Comparison of ENCODE assay signal across 8 cellular contexts in genomic region chr1:32716312-32717126, GRCh38. TPM values are rescaled to one million over a fixed set of nuclear protein-coding genes. Genes with fewer than 3 reads are reported as not detected.
A peak's percentile ranks its signal among the peaks of the same experiment; 100 is the strongest.
DNase-seq lines count a peak whose midpoint lies in the region; ATAC-seq and TF ChIP-seq lines count a peak whose summit lies in the region.

No MANE protein-coding gene starts in this region.

- peak; percentile 46 for ATAC-seq in HG02588 (IDR thresholded peaks at IDR 0.05; ENCODE audit: unreplicated experiment)
- peak; percentile 40 to 78 (median 56) for ATAC-seq in heart right ventricle

- no peak overlapping the region for H3K27ac ChIP-seq in heart right ventricle
- no peak overlapping the region for H3K27ac ChIP-seq in skeletal muscle tissue (ENCODE audit: low read depth, low read length)

- peak overlapping the region in 2 of 3 donors; percentile 21 to 40 for H3K9ac ChIP-seq in skeletal muscle tissue (ENCODE audit: low read depth in 1 of 3, low read length in 3 of 3)

- H3K4me1 ChIP-seq in heart right ventricle, result peaks cover 0 to 9% (median 0%) of the 10 kb centered on the region in 9 donors
- peaks cover 0 to 8% (median 5%) of the 10 kb centered on the region in 3 donors for H3K4me1 ChIP-seq in skeletal muscle tissue (ENCODE audit: control insufficient read depth in 3 of 3, insufficient read depth in 3 of 3, low read length in 3 of 3)

- H3K36me3 ChIP-seq in heart right ventricle (no peaks in the 10 kb centered on the region), skeletal muscle tissue (ENCODE audit: control insufficient read depth in 3 of 3, insufficient read depth in 3 of 3, low read length in 3 of 3) (no peaks in the 10 kb centered on the region)

- H3K27ac Mint-ChIP-seq in Calu3 (ENCODE audit: unreplicated experiment), result peak overlapping the region; percentile 75

- H3K9me3 ChIP-seq in heart right ventricle (no peaks in the 10 kb centered on the region), skeletal muscle tissue (ENCODE audit: control insufficient read depth in 3 of 3, low read length in 3 of 3) (no peaks in the 10 kb centered on the region)

- H3K36me3 Mint-ChIP-seq in Calu3 (ENCODE audit: insufficient read depth, unreplicated experiment), result peaks cover 8% of the 10 kb centered on the region

- H3K9me3 Mint-ChIP-seq in Calu3 (ENCODE audit: low read depth, unreplicated experiment), result no peaks in the 10 kb centered on the region

- no peak for TF ChIP-seq CTCF in Calu3 (IDR thresholded peaks at IDR 0.05; ENCODE audit: unreplicated experiment)
- no peak for TF ChIP-seq CTCF in heart right ventricle (IDR thresholded peaks at IDR 0.05)

- H3K4me3 ChIP-seq in heart right ventricle (no peak overlapping the region), skeletal muscle tissue (ENCODE audit: low read length in 3 of 3) (no peak overlapping the region)

- no peaks in the 10 kb centered on the region for H3K27me3 Mint-ChIP-seq in Calu3 (ENCODE audit: unreplicated experiment)

- peak overlapping the region; percentile 10 for H3K4me3 Mint-ChIP-seq in Calu3 (ENCODE audit: low read depth, unreplicated experiment)

- BruUV-seq in Calu3 (replicated peaks; lab: Mats Ljungman, UMichigan), result no TSS peak

- DNase-seq in Calu3, result peak; percentile 99
- DNase-seq in NCI-H345 treated with DMSO at 0.1 percent for 48 hours (lab: John Stamatoyannopoulos, UW; ENCODE audit: unreplicated experiment), result peak; percentile 87
- peak; percentile 18 to 23 for DNase-seq in activated CD4-positive, alpha-beta T cell treated with anti-CD3 and anti-CD28 coated beads, Interleukin-2, amount 50 U/mL, for 4 hours
- peak in 1 of 2 donors; percentile 57 for DNase-seq in heart right ventricle
- no peak for DNase-seq in RKO (ENCODE audit: low spot score)
- no peak for DNase-seq in midbrain (lab: John Stamatoyannopoulos, UW)

- H3K4me1 Mint-ChIP-seq in Calu3 (ENCODE audit: low read depth, unreplicated experiment), result peaks cover 21% of the 10 kb centered on the region

- CTCF ChIA-PET in Calu3 (lab: Charles Lee), result interaction anchor here (1.0 to 1.9 kb wide), 2 partner anchors 37 to 56 kb away, joined by 6 to 7 read pairs; no protein-coding TSS in a partner anchor

- intact Hi-C loops in Calu3 (cut with micrococcal nuclease; ENCODE audit: unreplicated experiment) (no loop called here), heart right ventricle (cut with DNase I) (loop anchor here in 3 of 10 donors (10.0 kb wide), 2 partner anchors 158 to 368 kb away; partner anchors contain the start of genes FNDC5 (in 3 of the 3) and AZIN2 (in 1 of the 3))

- 27 to 31% methylated on average over 9 of the region's 9 CpGs for WGBS in heart right ventricle, 2 donors

- H3K27me3 ChIP-seq in heart right ventricle (no peaks in the 10 kb centered on the region), skeletal muscle tissue (ENCODE audit: control insufficient read depth in 3 of 3, insufficient read depth in 3 of 3, low read length in 3 of 3) (no peaks in the 10 kb centered on the region)

RNA-seq across cellular contexts. Expression of gene SYNC, which starts 13.9 kb away (rescaled TPM):
- 0.19 and 0.51 TPM in 2 replicates for total RNA-seq in Calu3 (2022)
- 10 to 100 TPM in 9 of 10 donors, 1 to 10 TPM in 1; 9.9 to 27.8 (median 17.7) TPM for total RNA-seq in heart right ventricle
- 10 to 100 TPM in 1 of 2 donors, 1 to 10 TPM in 1; 2.7 to 10.5 TPM for polyA plus RNA-seq in heart right ventricle
- 38.6 TPM for total RNA-seq in skeletal muscle tissue

Comparison
In these comparisons a context has a peak if more than half of its experiments do, and no peak if none do; other contexts are left out.
1. DNase-seq: peak in Calu3 (single experiment), NCI-H345 treated with DMSO at 0.1 percent for 48 hours (single experiment) and activated CD4-positive, alpha-beta T cell treated with anti-CD3 and anti-CD28 coated beads, Interleukin-2, amount 50 U/mL, for 4 hours (2 of 2); none in RKO (single experiment) and midbrain (single experiment).